In the genomic region with DNA sequence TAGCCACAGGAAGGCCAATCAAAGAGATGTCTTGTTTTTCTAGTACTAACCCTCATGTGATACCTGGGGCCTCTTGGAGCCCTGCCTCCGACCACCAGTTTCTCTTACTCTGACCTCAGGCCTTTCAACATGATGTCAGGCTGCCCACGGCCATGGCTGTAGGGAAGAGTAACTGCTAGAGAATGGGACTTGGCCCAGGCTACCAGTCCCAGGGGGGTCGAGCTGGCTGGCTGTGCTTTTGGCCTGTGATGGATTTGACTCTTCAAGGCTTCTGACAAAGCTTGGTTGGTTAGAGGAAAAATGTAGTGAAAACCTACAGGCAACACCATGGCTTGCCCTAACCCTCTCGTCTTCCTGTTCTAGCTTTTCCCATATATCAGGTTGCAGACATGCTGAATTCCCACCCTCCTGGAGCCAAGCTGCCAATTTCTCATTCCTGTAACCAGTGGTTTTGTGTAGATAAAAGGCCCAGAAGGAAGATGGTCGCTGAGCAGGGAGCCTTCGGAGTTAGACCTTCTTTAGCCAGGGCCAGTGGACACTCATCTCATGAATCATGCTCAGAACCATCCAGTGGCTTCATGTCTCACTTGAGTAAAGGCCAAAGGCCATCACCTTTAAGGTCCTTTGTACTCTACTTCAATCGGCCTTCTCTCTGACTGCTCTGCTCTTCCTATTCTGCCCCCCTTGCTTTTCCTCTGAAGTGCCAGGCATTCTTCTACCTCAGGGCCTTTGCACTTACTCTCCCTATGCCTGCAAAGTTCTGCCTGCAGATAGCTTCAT, we compare ENCODE assay signal across 13 cellular contexts. TPM values are rescaled to one million over a fixed set of nuclear protein-coding genes. Genes with fewer than 3 reads are reported as not detected.
DNase-seq lines count a peak whose midpoint lies in the region; ATAC-seq and TF ChIP-seq lines count a peak whose summit lies in the region.
"Had no signal": no experiment of that assay in that cellular context is flagged by ENCODE, and none has a peak within 500 bp of the region (broad histone marks: within the 10 kb centered on the region; RNA-seq: fewer than 3 reads in every experiment).

No MANE protein-coding gene starts in this region.

- no peaks in the 10 kb centered on the region for H3K9me3 Mint-ChIP-seq in activated CD8-positive, alpha-beta memory T cell treated with anti-CD3 and anti-CD28 coated beads, Interleukin-2, amount 10 ng/mL, durations not matched to agents 7 days and 5 days (ENCODE audit: low read depth)
- no peaks in the 10 kb centered on the region for H3K9me3 Mint-ChIP-seq in stimulated activated memory B cell treated with anti-CD40 and anti-IgM and Interleukin-4, amounts not matched to agents 10 μg/mL and 1 μg/mL and 100 μg/mL, for 72 hours
- H3K9me3 Mint-ChIP-seq: CD4-positive, CD25-positive, alpha-beta regulatory T cell had no signal

- no peaks in the 10 kb centered on the region for H3K27me3 ChIP-seq in osteoblast (ENCODE audit: insufficient read depth, low read length)

- CTCF ChIA-PET in activated CD8-positive, alpha-beta memory T cell treated with anti-CD3 and anti-CD28 coated beads, Interleukin-2, amount 10 ng/mL, durations not matched to agents 7 days and 5 days (lab: Charles Lee): interaction anchor here (1.4 kb wide), 1 partner anchor 21 kb away, joined by 4 read pairs; a partner anchor contains a TSS

- H2AFZ ChIP-seq in osteoblast (ENCODE audit: low read length): peak overlapping the region; percentile 38

- no peaks in the 10 kb centered on the region for H3K27me3 Mint-ChIP-seq in activated CD8-positive, alpha-beta memory T cell treated with anti-CD3 and anti-CD28 coated beads, Interleukin-2, amount 10 ng/mL, durations not matched to agents 7 days and 5 days
- H3K27me3 Mint-ChIP-seq in stimulated activated memory B cell treated with anti-CD40 and anti-IgM and Interleukin-4, amounts not matched to agents 10 μg/mL and 1 μg/mL and 100 μg/mL, for 72 hours: no peaks in the 10 kb centered on the region
- H3K27me3 Mint-ChIP-seq: CD4-positive, CD25-positive, alpha-beta regulatory T cell had no signal

- peak overlapping the region; percentile 47 for H3K4me2 ChIP-seq in osteoblast (ENCODE audit: insufficient read depth, low read length)

- no peaks in the 10 kb centered on the region for H3K36me3 ChIP-seq in osteoblast (ENCODE audit: insufficient read depth, low read length)

- peaks cover 14% of the 10 kb centered on the region for H4K20me1 ChIP-seq in osteoblast (ENCODE audit: insufficient read depth, low read length)

- TF ChIP-seq CTCF in cardiac fibroblast (IDR thresholded peaks at IDR 0.05; ENCODE audit: low read depth, low read length) (no peak), osteoblast (IDR thresholded peaks at IDR 0.05; ENCODE audit: extremely low read depth, low read depth, low read length) (no peak)

- H3K4me3 ChIP-seq in cardiac fibroblast (replicated peaks in 1 of 2; ENCODE audit: low read depth in 2 of 2, low read length in 2 of 2) (no peak overlapping the region), osteoblast (ENCODE audit: insufficient read depth, low read length) (peak overlapping the region; percentile 5)

- peak overlapping the region; percentile 81 for H3K27ac ChIP-seq in osteoblast (ENCODE audit: low read depth, low read length)

- H3K4me1 Mint-ChIP-seq in activated CD8-positive, alpha-beta memory T cell treated with anti-CD3 and anti-CD28 coated beads, Interleukin-2, amount 10 ng/mL, durations not matched to agents 7 days and 5 days: peaks cover 16% of the 10 kb centered on the region
- H3K4me1 Mint-ChIP-seq in stimulated activated memory B cell treated with anti-CD40 and anti-IgM and Interleukin-4, amounts not matched to agents 10 μg/mL and 1 μg/mL and 100 μg/mL, for 72 hours: no peaks in the 10 kb centered on the region

- H3K9me3 ChIP-seq in osteoblast (ENCODE audit: low read depth, low read length): no peaks in the 10 kb centered on the region

- no peak overlapping the region for H3K4me3 Mint-ChIP-seq in activated CD8-positive, alpha-beta memory T cell treated with anti-CD3 and anti-CD28 coated beads, Interleukin-2, amount 10 ng/mL, durations not matched to agents 7 days and 5 days
- no peak overlapping the region for H3K4me3 Mint-ChIP-seq in stimulated activated memory B cell treated with anti-CD40 and anti-IgM and Interleukin-4, amounts not matched to agents 10 μg/mL and 1 μg/mL and 100 μg/mL, for 72 hours
- H3K4me3 Mint-ChIP-seq: CD4-positive, CD25-positive, alpha-beta regulatory T cell had no signal

- no peak for ATAC-seq in activated CD8-positive, alpha-beta memory T cell treated with anti-CD3 and anti-CD28 coated beads, Interleukin-2, amount 10 ng/mL, durations not matched to agents 7 days and 5 days
- no peak for ATAC-seq in stimulated activated memory B cell treated with anti-CD40 and anti-IgM and Interleukin-4, amounts not matched to agents 10 μg/mL and 1 μg/mL and 100 μg/mL, for 72 hours
- no peak for ATAC-seq in HG02973 (IDR thresholded peaks at IDR 0.05; ENCODE audit: unreplicated experiment)

- H3K36me3 Mint-ChIP-seq in activated CD8-positive, alpha-beta memory T cell treated with anti-CD3 and anti-CD28 coated beads, Interleukin-2, amount 10 ng/mL, durations not matched to agents 7 days and 5 days: peaks cover 9% of the 10 kb centered on the region
- peaks cover 46% of the 10 kb centered on the region for H3K36me3 Mint-ChIP-seq in stimulated activated memory B cell treated with anti-CD40 and anti-IgM and Interleukin-4, amounts not matched to agents 10 μg/mL and 1 μg/mL and 100 μg/mL, for 72 hours

- H3K4me1 ChIP-seq in osteoblast (ENCODE audit: insufficient read depth, low read length): peaks cover 26% of the 10 kb centered on the region

- H3K79me2 ChIP-seq in osteoblast (ENCODE audit: insufficient read depth, low read length): peaks cover 23% of the 10 kb centered on the region

- DNase-seq in AG20443 (ENCODE audit: low spot score): peak; percentile 37
- DNase-seq in HK-2 (ENCODE audit: unreplicated experiment): peak; percentile 31
- DNase-seq in cardiac fibroblast (ENCODE audit: low read depth in 2 of 2): peak; percentile 69 to 87
- peak; percentile 85 for DNase-seq in osteoblast (ENCODE audit: insufficient read length, low spot score, missing footprints)
- DNase-seq in activated CD8-positive, alpha-beta memory T cell treated with anti-CD3 and anti-CD28 coated beads, Interleukin-2, amount 10 ng/mL, durations not matched to agents 7 days and 5 days: no peak
- no peak for DNase-seq in stimulated activated CD4-positive, alpha-beta T cell treated with anti-CD3 and anti-CD28 coated beads, Interleukin-1b, Interleukin-23, amount 100 ng/mL, for 48 hours
- DNase-seq: amygdala; CD4-positive, CD25-positive, alpha-beta regulatory T cell; KG1; NCI-H2029; small intestine had no signal

- H3K27ac Mint-ChIP-seq in activated CD8-positive, alpha-beta memory T cell treated with anti-CD3 and anti-CD28 coated beads, Interleukin-2, amount 10 ng/mL, durations not matched to agents 7 days and 5 days: no peak overlapping the region
- H3K27ac Mint-ChIP-seq in stimulated activated memory B cell treated with anti-CD40 and anti-IgM and Interleukin-4, amounts not matched to agents 10 μg/mL and 1 μg/mL and 100 μg/mL, for 72 hours: no peak overlapping the region

RNA-seq across cellular contexts. Expression of a gene that starts 19.7 kb away (rescaled TPM):
- 2.9 and 3.6 TPM in 2 replicates for total RNA-seq in osteoblast
- total RNA-seq in activated CD8-positive, alpha-beta memory T cell treated with anti-CD3 and anti-CD28 coated beads, Interleukin-2, amount 10 ng/mL, durations not matched to agents 7 days and 5 days: 10 to 100 TPM in 1 of 2 experiments, 1 to 10 TPM in 1; 9.8 to 12.9 TPM

RNA-seq across cellular contexts. Expression of a gene that starts 20.9 kb away (rescaled TPM):
- 105 and 106 TPM in 2 replicates for total RNA-seq in osteoblast
- 10 to 100 TPM; 72.2 to 86.7 TPM for total RNA-seq in activated CD8-positive, alpha-beta memory T cell treated with anti-CD3 and anti-CD28 coated beads, Interleukin-2, amount 10 ng/mL, durations not matched to agents 7 days and 5 days

Comparison
In these comparisons a context has a peak if more than half of its experiments do, and no peak if none do; other contexts are left out.
1. DNase-seq: peak in AG20443 (single experiment), HK-2 (single experiment), cardiac fibroblast (2 of 2) and osteoblast (single experiment); none in activated CD8-positive, alpha-beta memory T cell treated with anti-CD3 and anti-CD28 coated beads, Interleukin-2, amount 10 ng/mL, durations not matched to agents 7 days and 5 days (single experiment) and stimulated activated CD4-positive, alpha-beta T cell treated with anti-CD3 and anti-CD28 coated beads, Interleukin-1b, Interleukin-23, amount 100 ng/mL, for 48 hours (single experiment).